In the genomic region with DNA sequence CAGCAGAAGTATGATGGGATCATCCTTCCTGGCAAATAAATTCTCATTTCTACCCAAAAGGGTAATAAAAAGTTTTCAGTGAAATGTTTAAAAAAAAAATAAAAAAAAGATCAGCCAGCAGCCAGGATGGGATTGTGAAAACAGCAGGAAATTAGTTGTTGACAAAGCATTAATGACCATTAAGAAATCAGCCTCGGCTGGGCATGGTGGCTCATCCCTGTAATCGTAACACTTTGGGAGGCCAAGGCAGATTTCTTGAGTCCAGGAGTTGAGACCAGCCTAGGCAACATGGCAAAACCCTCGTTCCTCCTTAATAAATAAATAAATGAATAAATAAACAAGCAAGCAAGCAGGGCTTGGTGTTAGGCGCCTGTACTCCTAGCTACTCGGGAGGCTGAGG, we compare ENCODE assay signal across 14 cellular contexts.
DNase-seq lines count a peak whose midpoint lies in the region; ATAC-seq, FAIRE-seq and TF ChIP-seq lines count a peak whose summit lies in the region.
"Had no signal": no experiment of that assay in that cellular context is flagged by ENCODE, and none has a peak within 500 bp of the region (broad histone marks: within the 10 kb centered on the region; RNA-seq: fewer than 3 reads in every experiment).

No MANE protein-coding gene starts in this region.

- H3K9me3 Mint-ChIP-seq in WTC11, result no peaks in the 10 kb centered on the region
- H3K9me3 Mint-ChIP-seq: CD4-positive, CD25-positive, alpha-beta regulatory T cell had no signal

- H3K27me3 ChIP-seq in neutrophil, result no peaks in the 10 kb centered on the region

- H3K4me1 Mint-ChIP-seq in WTC11, result peaks cover 22% of the 10 kb centered on the region

- TF ChIP-seq CTCF in WTC11 (IDR thresholded peaks at IDR 0.05), result no peak
- TF ChIP-seq CTCF in neutrophil (IDR thresholded peaks at IDR 0.05), result no peak

- peak overlapping the region; percentile 52 for H3K27ac ChIP-seq in neutrophil
- H3K27ac ChIP-seq: 22Rv1 had no signal

- H3K36me3 ChIP-seq in neutrophil, result peaks cover 46% of the 10 kb centered on the region

- no peak for FAIRE-seq in GM12891 (lab: Jason Lieb, UNC)
- FAIRE-seq: GM12878, H1 had no signal

- no peak for TF ChIP-seq POLR2A in GM12891 (IDR thresholded peaks at IDR 0.05; ENCODE audit: low read depth, low read length)

- H3K9me3 ChIP-seq in neutrophil, result no peaks in the 10 kb centered on the region

- DNase-seq in GM12891 (ENCODE audit: insufficient read length, low spot score) (no peak), WTC11 (ENCODE audit: low spot score) (no peak), left lobe of liver (ENCODE audit: low spot score) (no peak), SK-N-DZ (ENCODE audit: low spot score) (no peak), C1 segment of cervical spinal cord (lab: John Stamatoyannopoulos, UW) (no peak), NCI-H1092 treated with DMSO at 0.1 percent for 48 hours (lab: John Stamatoyannopoulos, UW) (no peak)
- DNase-seq: CD4-positive, CD25-positive, alpha-beta regulatory T cell; IMR-90 had no signal

- H3K27me3 Mint-ChIP-seq in WTC11 (ENCODE audit: low read depth), result no peaks in the 10 kb centered on the region
- H3K27me3 Mint-ChIP-seq: CD4-positive, CD25-positive, alpha-beta regulatory T cell had no signal

- CTCF ChIA-PET in WTC11 (lab: Charles Lee), result no interaction called here

- H3K4me1 ChIP-seq in neutrophil (ENCODE audit: control insufficient read depth in 1 of 2, insufficient read depth in 1 of 2, low read depth in 1 of 2, low read length in 1 of 2), result peaks cover 23 to 26% of the 10 kb centered on the region in 2 experiments

- POLR2A ChIA-PET in WTC11 (lab: Charles Lee), result no interaction called here

- H3K4me3 Mint-ChIP-seq in WTC11, result no peak overlapping the region
- H3K4me3 Mint-ChIP-seq: CD4-positive, CD25-positive, alpha-beta regulatory T cell had no signal

- no peak overlapping the region for H3K4me3 ChIP-seq in neutrophil (ENCODE audit: low read depth in 1 of 2, low read length in 1 of 2)
- H3K4me3 ChIP-seq: GM12878 had no signal

- H3K36me3 Mint-ChIP-seq in WTC11, result no peaks in the 10 kb centered on the region; the same call in 1 of the 2 replicates

- ATAC-seq in WTC11 (no peak), left lobe of liver (peak; percentile 35), HG02798 (IDR thresholded peaks at IDR 0.05; ENCODE audit: poor library complexity, unreplicated experiment) (no peak)
- ATAC-seq: GM12878, HCT116 had no signal

- peak overlapping the region; percentile 39; the same call in 1 of the 2 replicates for H3K27ac Mint-ChIP-seq in WTC11

TF ChIP-seq in GM12891, 5 proteins besides CTCF, POLR2A, EP300 and RAD21:
- TF ChIP-seq PAX5 (IDR thresholded peaks at IDR 0.05; ENCODE audit: insufficient read depth, low read length, severe bottlenecking) (no peak), POLR2AphosphoS5 (IDR thresholded peaks at IDR 0.05; ENCODE audit: low read depth, low read length) (peak; percentile 7; the same call in 1 of the 2 replicates)

TF ChIP-seq in WTC11, 78 proteins besides CTCF, POLR2A, EP300 and RAD21:
- TF ChIP-seq, protein P1, sequence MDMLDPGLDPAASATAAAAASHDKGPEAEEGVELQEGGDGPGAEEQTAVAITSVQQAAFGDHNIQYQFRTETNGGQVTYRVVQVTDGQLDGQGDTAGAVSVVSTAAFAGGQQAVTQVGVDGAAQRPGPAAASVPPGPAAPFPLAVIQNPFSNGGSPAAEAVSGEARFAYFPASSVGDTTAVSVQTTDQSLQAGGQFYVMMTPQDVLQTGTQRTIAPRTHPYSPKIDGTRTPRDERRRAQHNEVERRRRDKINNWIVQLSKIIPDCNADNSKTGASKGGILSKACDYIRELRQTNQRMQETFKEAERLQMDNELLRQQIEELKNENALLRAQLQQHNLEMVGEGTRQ (CRISPR knock-in tag; IDR thresholded peaks at IDR 0.05), result no peak
- TF ChIP-seq TEAD4 (CRISPR knock-in tag; IDR thresholded peaks at IDR 0.05), result no peak
- no peak for TF ChIP-seq EMX1 (CRISPR knock-in tag; IDR thresholded peaks at IDR 0.05)
- TF ChIP-seq, protein P2, sequence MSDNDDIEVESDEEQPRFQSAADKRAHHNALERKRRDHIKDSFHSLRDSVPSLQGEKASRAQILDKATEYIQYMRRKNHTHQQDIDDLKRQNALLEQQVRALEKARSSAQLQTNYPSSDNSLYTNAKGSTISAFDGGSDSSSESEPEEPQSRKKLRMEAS (CRISPR knock-in tag; IDR thresholded peaks at IDR 0.05), result no peak
- no peak for TF ChIP-seq SOX15 (CRISPR knock-in tag; IDR thresholded peaks at IDR 0.05)
- TF ChIP-seq ETV6 (CRISPR knock-in tag; IDR thresholded peaks at IDR 0.05), result no peak
- TF ChIP-seq, protein P3, sequence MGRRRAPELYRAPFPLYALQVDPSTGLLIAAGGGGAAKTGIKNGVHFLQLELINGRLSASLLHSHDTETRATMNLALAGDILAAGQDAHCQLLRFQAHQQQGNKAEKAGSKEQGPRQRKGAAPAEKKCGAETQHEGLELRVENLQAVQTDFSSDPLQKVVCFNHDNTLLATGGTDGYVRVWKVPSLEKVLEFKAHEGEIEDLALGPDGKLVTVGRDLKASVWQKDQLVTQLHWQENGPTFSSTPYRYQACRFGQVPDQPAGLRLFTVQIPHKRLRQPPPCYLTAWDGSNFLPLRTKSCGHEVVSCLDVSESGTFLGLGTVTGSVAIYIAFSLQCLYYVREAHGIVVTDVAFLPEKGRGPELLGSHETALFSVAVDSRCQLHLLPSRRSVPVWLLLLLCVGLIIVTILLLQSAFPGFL (CRISPR knock-in tag; IDR thresholded peaks at IDR 0.05; ENCODE audit: borderline replicate concordance), result no peak
- no peak for TF ChIP-seq TEAD1 (CRISPR knock-in tag; IDR thresholded peaks at IDR 0.05)
